25 cellular contexts compared by ENCODE assay signal in genomic region chr5:5705010-5705409, GRCh38.
DNase-seq lines count a peak whose midpoint lies in the region; FAIRE-seq and TF ChIP-seq lines count a peak whose summit lies in the region.
"Had no signal": no experiment of that assay in that cellular context is flagged by ENCODE, and none has a peak within 500 bp of the region (broad histone marks: within the 10 kb centered on the region; RNA-seq: fewer than 3 reads in every experiment).

No MANE protein-coding gene starts in this region.

- H4K20me1 ChIP-seq in OCI-LY7 (ENCODE audit: insufficient read depth, low read length) (no peaks in the 10 kb centered on the region), H1 (replicated peaks in 1 of 2; ENCODE audit: control insufficient read depth in 1 of 2, insufficient read depth in 2 of 2, low read length in 2 of 2) (no peaks in the 10 kb centered on the region)
- H4K20me1 ChIP-seq: BLaER1 treated with 17β-estradiol and CSF1 and Interleukin-3, amounts not matched to agents 10 nM and 100 nM had no signal

- no peak for TF ChIP-seq EP300 in H1 (IDR thresholded peaks at IDR 0.05; ENCODE audit: borderline replicate concordance in 1 of 2, low read depth in 2 of 2, low read length in 2 of 2)

- TF ChIP-seq RAD21 in H1 (IDR thresholded peaks at IDR 0.05 in 1 of 2, conservative IDR thresholded peaks at IDR 0.05 in 1 of 2; ENCODE audit: low read depth in 2 of 2, low read length in 2 of 2) = no peak

- no peak overlapping the region for H3K56ac ChIP-seq in H1 (replicated peaks; ENCODE audit: insufficient read length, low read depth, low read length)

- no peak for FAIRE-seq in H1 (lab: Jason Lieb, UNC)

- H2BK120ac ChIP-seq in H1 (replicated peaks; ENCODE audit: low read depth, low read length) = no peak overlapping the region

- intact Hi-C loops in OCI-LY7 (cut with micrococcal nuclease; ENCODE audit: unreplicated experiment) = no loop called here

- H3K23me2 ChIP-seq in H1 (ENCODE audit: low read depth, low read length) = no peaks in the 10 kb centered on the region

- no peak overlapping the region for H4K91ac ChIP-seq in H1 (replicated peaks; ENCODE audit: insufficient read length, low read length)

- H3K4ac ChIP-seq in H1 (replicated peaks; ENCODE audit: insufficient read length, low read depth, low read length) = no peak overlapping the region

- H2BK20ac ChIP-seq in H1 (ENCODE audit: low read length) = peak overlapping the region; percentile 93; the same call in 1 of the 2 replicates

- H3K4me1 ChIP-seq in OCI-LY7 (ENCODE audit: insufficient read depth, low read length, poor library complexity, severe bottlenecking) (peaks cover 4% of the 10 kb centered on the region), H1 (replicated peaks in 1 of 4; ENCODE audit: control insufficient read depth in 3 of 4, insufficient read depth in 4 of 4, low read length in 3 of 4) (peaks cover 0 to 3% (median 2%) of the 10 kb centered on the region in 4 experiments; a peak in 4 of 7 replicates), parathyroid adenoma (no peaks in the 10 kb centered on the region)
- H3K4me1 ChIP-seq: BLaER1 treated with 17β-estradiol and CSF1 and Interleukin-3, amounts not matched to agents 10 nM and 100 nM; right lobe of liver had no signal

- CTCF ChIA-PET in OCI-LY7 (lab: Charles Lee; ENCODE audit: unreplicated experiment) (no interaction called here), H1 (lab: Charles Lee; ENCODE audit: partially characterized antibody) (interaction anchor here (0.5 to 0.6 kb wide), 2 partner anchors 62 to 260 kb away, joined by 3 to 4 read pairs; no protein-coding TSS in a partner anchor), HEK293T (lab: Yijun Ruan, JAX) (no interaction called here)

- H3K79me2 ChIP-seq in OCI-LY7 (ENCODE audit: insufficient read depth, low read depth, low read length) (no peaks in the 10 kb centered on the region), H1 (ENCODE audit: control insufficient read depth in 1 of 2, insufficient read depth in 2 of 2, low read length in 2 of 2) (no peaks in the 10 kb centered on the region), parathyroid adenoma (no peaks in the 10 kb centered on the region)

- H4K5ac ChIP-seq in H1 (ENCODE audit: insufficient read length, low read depth, low read length) = no peak overlapping the region

- H2AFZ ChIP-seq in OCI-LY7 (ENCODE audit: low read length) (peak overlapping the region; percentile 10), H1 (ENCODE audit: low read length) (peak overlapping the region; percentile 96), parathyroid adenoma (peak overlapping the region; percentile 21)

- H3K9ac ChIP-seq in H1 (replicated peaks in 1 of 4; ENCODE audit: extremely low read depth in 1 of 4, low read depth in 3 of 4, low read length in 3 of 4) = no peak overlapping the region
- H3K9ac ChIP-seq in parathyroid adenoma = no peak overlapping the region
- H3K9ac ChIP-seq: BLaER1 treated with 17β-estradiol and CSF1 and Interleukin-3, amounts not matched to agents 10 nM and 100 nM had no signal

- H3K4me2 ChIP-seq in OCI-LY7 (ENCODE audit: low read length) (no peak overlapping the region), H1 (ENCODE audit: insufficient read depth in 1 of 2, low read depth in 2 of 2, low read length in 2 of 2) (no peak overlapping the region), parathyroid adenoma (ENCODE audit: low read length) (no peak overlapping the region)
- H3K4me2 ChIP-seq: BLaER1 treated with 17β-estradiol and CSF1 and Interleukin-3, amounts not matched to agents 10 nM and 100 nM had no signal

- 85% methylated on average over 9 of the region's 9 CpGs; no CpG with 5 or more reads in 1 of the 2 experiments for WGBS in H1 (ENCODE audit: extremely low coverage in 1 of 2, insufficient coverage in 1 of 2, insufficient read length in 1 of 2, insufficient replicate concordance in 2 of 2, low coverage in 1 of 2, low lambda C conversion rate in 2 of 2, missing lambda C conversion rate in 1 of 2), 2 experiments

- no peak overlapping the region for H3K4me3 ChIP-seq in OCI-LY7 (ENCODE audit: low read depth, low read length, poor library complexity, severe bottlenecking)
- no peak overlapping the region for H3K4me3 ChIP-seq in H1 (ENCODE audit: extremely low read depth in 1 of 4, insufficient read depth in 2 of 4, low read depth in 3 of 4, low read length in 4 of 4)
- H3K4me3 ChIP-seq in parathyroid adenoma (ENCODE audit: low read depth, low read length) = no peak overlapping the region
- H3K4me3 ChIP-seq: BLaER1 treated with 17β-estradiol and CSF1 and Interleukin-3, amounts not matched to agents 10 nM and 100 nM; right lobe of liver had no signal

- TF ChIP-seq CTCF in OCI-LY7 (conservative IDR thresholded peaks at IDR 0.05; ENCODE audit: low read length) (no peak), H1 (IDR thresholded peaks at IDR 0.05; ENCODE audit: control extremely low read depth in 1 of 3, insufficient read depth in 1 of 3, low read depth in 1 of 3, low read length in 3 of 3) (no peak), parathyroid adenoma (IDR thresholded peaks at IDR 0.05) (no peak)

- no peaks in the 10 kb centered on the region for H3K36me3 ChIP-seq in OCI-LY7 (ENCODE audit: insufficient read depth, low read length)
- H3K36me3 ChIP-seq in H1 (ENCODE audit: control insufficient read depth in 2 of 4, insufficient read depth in 4 of 4, low read length in 3 of 4) = no peaks in the 10 kb centered on the region
- no peaks in the 10 kb centered on the region for H3K36me3 ChIP-seq in parathyroid adenoma (ENCODE audit: control insufficient read depth, insufficient read depth, low read length)
- H3K36me3 ChIP-seq: BLaER1 treated with 17β-estradiol and CSF1 and Interleukin-3, amounts not matched to agents 10 nM and 100 nM; neutrophil; right lobe of liver; WERI-Rb-1 had no signal

- no peaks in the 10 kb centered on the region for H3K9me2 ChIP-seq in OCI-LY7 (ENCODE audit: insufficient read depth, low read length)

- no peak overlapping the region for H3K18ac ChIP-seq in H1 (ENCODE audit: extremely low read depth, low read length)

- H2BK12ac ChIP-seq in H1 (ENCODE audit: low read depth, low read length) = 0 out of 2 replicates have a peak overlapping the region, but pooled peaks have one; percentile 51

- BruUV-seq in OCI-LY7 (replicated peaks; lab: Mats Ljungman, UMichigan) = no TSS peak

- no peak overlapping the region for H2AK5ac ChIP-seq in H1 (ENCODE audit: low read depth, low read length)

- H2BK5ac ChIP-seq in H1 (ENCODE audit: low read depth, low read length) = peak overlapping the region; percentile 57; the same call in 1 of the 2 replicates

- H4K8ac ChIP-seq in H1 (ENCODE audit: extremely low read depth, insufficient read depth, low read length) = no peak overlapping the region

- H3K27me3 ChIP-seq in H1 (replicated peaks in 1 of 4; ENCODE audit: control insufficient read depth in 3 of 4, extremely low read depth in 1 of 4, insufficient read depth in 3 of 4, low read length in 3 of 4) (no peaks in the 10 kb centered on the region), parathyroid adenoma (ENCODE audit: control insufficient read depth, insufficient read depth, low read length) (no peaks in the 10 kb centered on the region)
- H3K27me3 ChIP-seq: BLaER1 treated with 17β-estradiol and CSF1 and Interleukin-3, amounts not matched to agents 10 nM and 100 nM; right lobe of liver had no signal

- 0 out of 2 replicates have a peak overlapping the region, but pooled peaks have one; percentile 3 for H2BK15ac ChIP-seq in H1 (ENCODE audit: low read length)

- no peak for TF ChIP-seq POLR2A in H1 (IDR thresholded peaks at IDR 0.05; ENCODE audit: control extremely low read depth in 1 of 2, low read depth in 2 of 2, low read length in 2 of 2)

- POLR2A ChIA-PET in OCI-LY7 (lab: Charles Lee) (no interaction called here), H1 (lab: Charles Lee; ENCODE audit: partially characterized antibody) (no interaction called here), HEK293T (lab: Yijun Ruan, JAX) (no interaction called here)

- H3K9me3 ChIP-seq in OCI-LY7 (ENCODE audit: low read length) (no peaks in the 10 kb centered on the region), H1 (ENCODE audit: insufficient read depth in 2 of 2, low read depth in 1 of 2, low read length in 1 of 2) (peaks cover 0 to 5% of the 10 kb centered on the region in 2 experiments; a peak in 1 of 4 replicates), parathyroid adenoma (ENCODE audit: control insufficient read depth, low read length) (no peaks in the 10 kb centered on the region)
- H3K9me3 ChIP-seq: BLaER1 treated with 17β-estradiol and CSF1 and Interleukin-3, amounts not matched to agents 10 nM and 100 nM; neutrophil; right lobe of liver had no signal

- no peak overlapping the region for H3K14ac ChIP-seq in H1 (ENCODE audit: insufficient read length)

- H3K23ac ChIP-seq in H1 (ENCODE audit: insufficient read length) = no peak overlapping the region

- H3K79me1 ChIP-seq in H1 (ENCODE audit: low read depth, low read length) = no peaks in the 10 kb centered on the region

- H3K27ac ChIP-seq in OCI-LY7 (ENCODE audit: low read depth, low read length, poor library complexity, severe bottlenecking) = no peak overlapping the region
- H3K27ac ChIP-seq in H1 (ENCODE audit: low read depth, low read length) = no peak overlapping the region
- no peak overlapping the region for H3K27ac ChIP-seq in parathyroid adenoma
- H3K27ac ChIP-seq: BLaER1 treated with 17β-estradiol and CSF1 and Interleukin-3, amounts not matched to agents 10 nM and 100 nM; neutrophil; right lobe of liver; WERI-Rb-1 had no signal

- DNase-seq in HT1080 (ENCODE audit: low read depth) = peak; percentile 37
- DNase-seq in OCI-LY7 (ENCODE audit: low spot score) = no peak
- DNase-seq in H1 (ENCODE audit: low read depth in 1 of 2, low spot score in 2 of 2) = no peak
- no peak for DNase-seq in activated CD4-positive, alpha-beta T cell treated with anti-CD3 and anti-CD28 coated beads for 48 hours
- no peak for DNase-seq in HEK293T (ENCODE audit: extremely low spot score)
- no peak for DNase-seq in dermis blood vessel endothelial cell
- no peak for DNase-seq in NCI-H1105 (lab: John Stamatoyannopoulos, UW)
- DNase-seq: activated CD8-positive, alpha-beta memory T cell treated with anti-CD3 and anti-CD28 coated beads, Interleukin-2, amount 10 ng/mL, durations not matched to agents 7 days and 5 days; activated naive CD4-positive, alpha-beta T cell treated with Interleukin-2 at 50 U/mL for 16 hours; COR-L47; DND-41; erythroblast; head of caudate nucleus; kidney glomerular epithelial cell; NCI-H1092; NCI-H2029; NCI-H2227 treated with DMSO at 0.1 percent for 48 hours; right lobe of liver; SIG-M5; stimulated activated CD4-positive, alpha-beta T cell treated with anti-CD3 and anti-CD28 coated beads, Interleukin-12 subunit alpha, Interleukin-12 subunit beta, amount 100 ng/mL, for 4 hours; stimulated activated CD4-positive, alpha-beta T cell treated with anti-CD3 and anti-CD28 coated beads, Interleukin-4, amount 100 ng/mL, for 24 hours; WERI-Rb-1 had no signal

TF ChIP-seq in H1, 55 proteins besides CTCF, POLR2A, EP300 and RAD21 (continues in another document):
- no peak for TF ChIP-seq EGR1 (IDR thresholded peaks at IDR 0.05; ENCODE audit: borderline replicate concordance, low read depth, low read length)
- no peak for TF ChIP-seq SRF (IDR thresholded peaks at IDR 0.05; ENCODE audit: low read depth, low read length)

TF ChIP-seq in HEK293T, 16 proteins besides CTCF, POLR2A, EP300 and RAD21 (continues in another document):
- TF ChIP-seq HDGF (IDR thresholded peaks at IDR 0.05; ENCODE audit: borderline replicate concordance) (no peak), L3MBTL2 (conservative IDR thresholded peaks at IDR 0.05) (no peak), FOXK2 (IDR thresholded peaks at IDR 0.05) (no peak), SUZ12 (IDR thresholded peaks at IDR 0.05) (no peak)

Comparison
In these comparisons a context has a peak if more than half of its experiments do, and no peak if none do; other contexts are left out.
1. H2AFZ ChIP-seq: peak in every context shown above with its lines; median percentile 96 in H1; 21 in parathyroid adenoma; 10 in OCI-LY7.